14 cellular contexts compared by ENCODE assay signal in genomic region chr17:17926036-17926435, GRCh38. TPM values are rescaled to one million over a fixed set of nuclear protein-coding genes. Genes with fewer than 3 reads are reported as not detected.
"Had no signal": no experiment of that assay in that cellular context is flagged by ENCODE, and none has a peak within 500 bp of the region (broad histone marks: within the 10 kb centered on the region; RNA-seq: fewer than 3 reads in every experiment).

No MANE protein-coding gene starts in this region.

- ATAC-seq: left ventricle myocardium superior; natural killer cell treated with Interleukin-12 subunit alpha and Interleukin-12 subunit beta and Interleukin-15 and Interleukin-18, amount 100 ng/mL, for 72 hours had no signal

- DNase-seq: activated CD4-positive, alpha-beta T cell treated with anti-CD3 and anti-CD28 coated beads, Interleukin-2, amount 10 ng/mL, durations not matched to agents 7 days and 5 days; activated CD4-positive, CD25-positive, alpha-beta regulatory T cell; activated naive CD8-positive, alpha-beta T cell treated with anti-CD3 and anti-CD28 coated beads, Interleukin-2, amount 10 ng/mL, durations not matched to agents 7 days and 5 days; anterior cingulate cortex; cerebellar nuclear complex; endodermal cell; left ventricle myocardium superior; posterior cingulate gyrus; small intestine; stimulated activated CD4-positive, alpha-beta T cell treated with anti-CD3 and anti-CD28 coated beads, Interleukin-4, amount 100 ng/mL, for 24 hours; stimulated activated naive CD4-positive, alpha-beta T cell treated with Interleukin-2 at 50 U/mL for 16 hours; SW 1271 had no signal

RNA-seq across cellular contexts. Expression of gene DRC3, which starts 46.6 kb away (rescaled TPM):
- total RNA-seq: activated T-helper 1 cell treated with anti-CD3 and anti-CD28 coated beads, Interleukin-12 subunit alpha, Interleukin-12 subunit beta, Interleukin-2, Interleukin-4 antibody, amounts not matched to agents 30 ng/mL and 10 ng/mL and 1 ng/mL, durations not matched to agents 14 hours and 24 hours and 36 hours had no signal
